Comparison of ENCODE assay signal across 8 cellular contexts in the genomic region with DNA sequence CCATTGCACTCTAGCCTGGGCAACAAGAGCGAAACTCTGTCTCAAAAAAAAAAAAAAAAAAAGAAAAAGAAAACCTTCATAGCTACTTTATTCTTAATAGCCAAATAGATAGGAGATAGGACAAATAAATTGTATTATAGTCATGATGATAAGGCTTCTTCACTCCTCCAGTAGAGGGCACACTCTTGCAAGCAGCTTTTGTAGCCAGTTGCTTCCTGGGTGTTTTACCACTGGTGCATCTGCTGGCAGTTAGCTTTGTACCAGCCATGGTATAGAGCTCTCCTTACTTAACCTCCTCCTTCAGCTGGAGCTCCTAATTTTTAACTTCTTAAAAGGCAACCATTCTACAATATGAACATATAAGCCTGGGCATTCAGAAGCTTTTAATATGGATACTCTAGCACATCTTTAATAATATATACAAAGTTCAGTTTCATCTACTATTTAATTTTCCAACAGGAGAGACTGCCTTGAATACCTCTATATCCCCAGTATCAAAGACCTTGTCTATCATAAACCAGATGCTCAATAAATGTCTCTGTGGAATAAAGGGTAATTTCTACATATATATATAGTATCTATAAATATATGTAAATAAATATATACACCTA. TPM values are rescaled to one million over a fixed set of nuclear protein-coding genes. Genes with fewer than 3 reads are reported as not detected.
DNase-seq lines count a peak whose midpoint lies in the region; ATAC-seq and TF ChIP-seq lines count a peak whose summit lies in the region.

No MANE protein-coding gene starts in this region.

- H3K4me3 ChIP-seq in GM12865 (ENCODE audit: low read depth, low read length) (no peak overlapping the region), heart right ventricle (no peak overlapping the region), spleen (no peak overlapping the region)

- TF ChIP-seq CTCF in GM12865 (IDR thresholded peaks at IDR 0.05; ENCODE audit: insufficient read depth, low read depth, low read length, missing control alignments) (peak; percentile 81), heart right ventricle (IDR thresholded peaks at IDR 0.05) (peak; percentile 21 to 71 (median 53)), spleen (IDR thresholded peaks at IDR 0.05 in 8 of 11, conservative IDR thresholded peaks at IDR 0.05 in 3 of 11) (peak; percentile 15 to 62 (median 49))

- H3K27ac ChIP-seq in heart right ventricle, result no peak overlapping the region
- H3K27ac ChIP-seq in spleen, result no peak overlapping the region

- H3K27me3 ChIP-seq in heart right ventricle, result no peaks in the 10 kb centered on the region
- no peaks in the 10 kb centered on the region for H3K27me3 ChIP-seq in spleen (replicated peaks in 1 of 7)

- WGBS in heart right ventricle, 2 donors, result 80% methylated on average over 1 of the region's 1 CpG; no CpG with 5 or more reads in 1 of the 2 donors
- WGBS in spleen, 5 donors, result 86 to 93% methylated on average over 1 of the region's 1 CpG; no CpG with 5 or more reads in 3 of the 5 donors

- intact Hi-C loops in heart right ventricle (cut with DNase I) (loop anchor here in 6 of 10 donors (2.0 to 5.0 kb wide), 2 partner anchors 68 to 70 kb away; no protein-coding TSS in a partner anchor), spleen (cut with DNase I; ENCODE audit: low total_unique reads) (no loop called here)

- TF ChIP-seq POLR2A in spleen (IDR thresholded peaks at IDR 0.05), result no peak

- peaks cover 0 to 3% (median 0%) of the 10 kb centered on the region in 11 donors for H3K9me3 ChIP-seq in heart right ventricle
- H3K9me3 ChIP-seq in spleen, result no peaks in the 10 kb centered on the region

- H3K4me1 ChIP-seq in heart right ventricle, result peaks cover 0 to 30% (median 11%) of the 10 kb centered on the region in 9 donors
- H3K4me1 ChIP-seq in spleen, result peaks cover 0 to 8% (median 0%) of the 10 kb centered on the region in 6 donors

- in situ Hi-C loops in ACHN (cut with HindIII; ENCODE audit: low pct_ligation_motif_present, low pct_unique_long_range_greater_than_20kb, low sequenced_read_pairs), result no loop called here

- ATAC-seq in HG03460 (IDR thresholded peaks at IDR 0.05; ENCODE audit: unreplicated experiment), result peak; percentile 67
- ATAC-seq in heart right ventricle, result peak in 6 of 8 donors; percentile 40 to 58 (median 54)
- ATAC-seq in GM19035 (IDR thresholded peaks at IDR 0.05; ENCODE audit: unreplicated experiment), result no peak

- DNase-seq in ACHN, result peak; percentile 69
- peak; percentile 78 for DNase-seq in GM12865 (ENCODE audit: low read depth)
- DNase-seq in NCI-H748 treated with DMSO at 0.1 percent for 48 hours (lab: John Stamatoyannopoulos, UW), result peak; percentile 27
- peak; percentile 2 for DNase-seq in activated gamma-delta T cell treated with anti-CD3 and anti-CD28 coated beads, Interleukin-2, amount 50 U/mL, for 16 hours (ENCODE audit: low read depth)
- peak in 1 of 2 donors; percentile 29 for DNase-seq in heart right ventricle
- DNase-seq in spleen, result no peak

- H3K36me3 ChIP-seq in heart right ventricle, result no peaks in the 10 kb centered on the region
- H3K36me3 ChIP-seq in spleen, result peaks cover 0 to 8% (median 0%) of the 10 kb centered on the region in 6 donors

RNA-seq across cellular contexts. Expression of gene EVI5, which starts 35.8 kb away (rescaled TPM):
- total RNA-seq in heart right ventricle (10 to 100 TPM; 20.5 to 46.2 (median 27.4) TPM), spleen (10 to 100 TPM; 18.2 to 38.3 (median 27.2) TPM)
- polyA plus RNA-seq in heart right ventricle (1 to 10 TPM; 4.6 to 5.0 TPM), spleen (1 to 10 TPM; 1.7 to 3.6 (median 2.0) TPM)
